Comparison of ENCODE assay signal across 8 cellular contexts in genomic region chr16:87608400-87608985, GRCh38. TPM values are rescaled to one million over a fixed set of nuclear protein-coding genes. Genes with fewer than 3 reads are reported as not detected.
DNase-seq lines count a peak whose midpoint lies in the region; ATAC-seq and TF ChIP-seq lines count a peak whose summit lies in the region.

No MANE protein-coding gene starts in this region.

- no peak overlapping the region for H3K27ac Mint-ChIP-seq in chondrocyte (ENCODE audit: unreplicated experiment)
- no peak overlapping the region for H3K27ac Mint-ChIP-seq in mesothelial cell of epicardium
- no peak overlapping the region for H3K27ac Mint-ChIP-seq in stimulated activated memory B cell treated with anti-CD40 and anti-IgM and Interleukin-4, amounts not matched to agents 10 μg/mL and 1 μg/mL and 100 μg/mL, for 72 hours

- H3K4me1 Mint-ChIP-seq in chondrocyte (ENCODE audit: low read depth) (peaks cover 7% of the 10 kb centered on the region), mesothelial cell of epicardium (peaks cover 9% of the 10 kb centered on the region)
- peaks cover 6% of the 10 kb centered on the region for H3K4me1 Mint-ChIP-seq in stimulated activated memory B cell treated with anti-CD40 and anti-IgM and Interleukin-4, amounts not matched to agents 10 μg/mL and 1 μg/mL and 100 μg/mL, for 72 hours

- peaks cover 1% of the 10 kb centered on the region for H3K36me3 Mint-ChIP-seq in chondrocyte (ENCODE audit: low read depth)
- H3K36me3 Mint-ChIP-seq in mesothelial cell of epicardium, result no peaks in the 10 kb centered on the region
- no peaks in the 10 kb centered on the region for H3K36me3 Mint-ChIP-seq in stimulated activated memory B cell treated with anti-CD40 and anti-IgM and Interleukin-4, amounts not matched to agents 10 μg/mL and 1 μg/mL and 100 μg/mL, for 72 hours

- peak; percentile 12 for DNase-seq in HCEC 1CT
- peak; percentile 92 for DNase-seq in chondrocyte (ENCODE audit: low spot score)
- peak; percentile 67 to 91 for DNase-seq in mesothelial cell of epicardium (ENCODE audit: low spot score in 2 of 2, unreplicated experiment in 2 of 2)
- no peak for DNase-seq in NCI-H526 treated with DMSO at 0.1 percent for 48 hours (lab: John Stamatoyannopoulos, UW)
- no peak for DNase-seq in NCI-H1417 treated with DMSO at 0.1 percent for 48 hours (lab: John Stamatoyannopoulos, UW)

- H3K4me3 Mint-ChIP-seq in chondrocyte (ENCODE audit: unreplicated experiment) (no peak overlapping the region), mesothelial cell of epicardium (no peak overlapping the region)
- H3K4me3 Mint-ChIP-seq in stimulated activated memory B cell treated with anti-CD40 and anti-IgM and Interleukin-4, amounts not matched to agents 10 μg/mL and 1 μg/mL and 100 μg/mL, for 72 hours, result no peak overlapping the region

- ATAC-seq in SK-N-SH treated with all-trans-retinoic acid at 6 μM for 48 hours, result peak; percentile 82
- ATAC-seq in HG03442 (IDR thresholded peaks at IDR 0.05; ENCODE audit: unreplicated experiment), result no peak
- no peak for ATAC-seq in stimulated activated memory B cell treated with anti-CD40 and anti-IgM and Interleukin-4, amounts not matched to agents 10 μg/mL and 1 μg/mL and 100 μg/mL, for 72 hours

- H3K27me3 Mint-ChIP-seq in chondrocyte (ENCODE audit: low read depth), result peaks cover 66% of the 10 kb centered on the region
- peaks cover 49% of the 10 kb centered on the region for H3K27me3 Mint-ChIP-seq in mesothelial cell of epicardium (ENCODE audit: low read depth)
- H3K27me3 Mint-ChIP-seq in stimulated activated memory B cell treated with anti-CD40 and anti-IgM and Interleukin-4, amounts not matched to agents 10 μg/mL and 1 μg/mL and 100 μg/mL, for 72 hours, result peaks cover 50% of the 10 kb centered on the region

- no peak for TF ChIP-seq CTCF in chondrocyte (IDR thresholded peaks at IDR 0.05)
- TF ChIP-seq CTCF in mesothelial cell of epicardium (IDR thresholded peaks at IDR 0.05; ENCODE audit: unreplicated experiment), result no peak

- no peaks in the 10 kb centered on the region for H3K9me3 Mint-ChIP-seq in chondrocyte (ENCODE audit: low read depth)
- H3K9me3 Mint-ChIP-seq in mesothelial cell of epicardium, result no peaks in the 10 kb centered on the region
- H3K9me3 Mint-ChIP-seq in stimulated activated memory B cell treated with anti-CD40 and anti-IgM and Interleukin-4, amounts not matched to agents 10 μg/mL and 1 μg/mL and 100 μg/mL, for 72 hours, result no peaks in the 10 kb centered on the region

TF ChIP-seq in SK-N-SH treated with all-trans-retinoic acid at 6 μM for 48 hours, 23 proteins besides CTCF, POLR2A, EP300 and RAD21:
- no peak for TF ChIP-seq CSDC2 (CRISPR knock-in tag; IDR thresholded peaks at IDR 0.05)

RNA-seq across cellular contexts. Expression of gene JPH3, which starts 6.2 kb away (rescaled TPM):
- total RNA-seq in chondrocyte, result 1.1 to 1.9 TPM (median 1.2 TPM) in 3 replicates
- total RNA-seq in mesothelial cell of epicardium, result 15.1 to 16.8 TPM (median 15.4 TPM) in 3 replicates

Comparison
In these comparisons a context has a peak if more than half of its experiments do, and no peak if none do; other contexts are left out.
1. DNase-seq: peak in HCEC 1CT (single experiment), chondrocyte (single experiment) and mesothelial cell of epicardium (2 of 2); none in NCI-H526 treated with DMSO at 0.1 percent for 48 hours (single experiment) and NCI-H1417 treated with DMSO at 0.1 percent for 48 hours (single experiment).